In genomic region chr3:127588675-127589577, GRCh38 we compare ENCODE assay signal across 8 cellular contexts. TPM values are rescaled to one million over a fixed set of nuclear protein-coding genes. Genes with fewer than 3 reads are reported as not detected.
DNase-seq lines count a peak whose midpoint lies in the region; ATAC-seq and TF ChIP-seq lines count a peak whose summit lies in the region.

No MANE protein-coding gene starts in this region.

- peaks cover 38 to 65% (median 55%) of the 10 kb centered on the region in 3 donors for H3K4me1 Mint-ChIP-seq in CD8-positive, alpha-beta memory T cell
- H3K4me1 Mint-ChIP-seq in IgD-negative memory B cell (peaks cover 22 to 32% (median 27%) of the 10 kb centered on the region in 3 donors), immature natural killer cell (peaks cover 41 to 56% of the 10 kb centered on the region in 2 donors)
- peaks cover 33 to 54% of the 10 kb centered on the region in 2 donors for H3K4me1 Mint-ChIP-seq in stimulated activated naive B cell treated with anti-CD40 and anti-IgM and Interleukin-4, amounts not matched to agents 10 μg/mL and 1 μg/mL and 100 μg/mL, for 72 hours

- CTCF ChIA-PET in CD8-positive, alpha-beta memory T cell (lab: Charles Lee) = interaction anchor here (0.7 to 1.7 kb wide), 5 partner anchors 9 to 103 kb away, joined by 3 to 13 read pairs (median 4); partner anchors contain the start of gene MCM2
- CTCF ChIA-PET in HEK293T (lab: Yijun Ruan, JAX) = interaction anchor here (1.0 kb wide), 1 partner anchor 14 kb away, joined by 6 read pairs; no protein-coding TSS in a partner anchor

- H3K4me3 Mint-ChIP-seq in CD8-positive, alpha-beta memory T cell = peak overlapping the region; percentile 84 to 97 (median 84)
- peak overlapping the region; percentile 80 to 96 (median 86) for H3K4me3 Mint-ChIP-seq in IgD-negative memory B cell
- H3K4me3 Mint-ChIP-seq in immature natural killer cell = peak overlapping the region; percentile 81 to 93 (median 87)
- peak overlapping the region; percentile 83 to 92 for H3K4me3 Mint-ChIP-seq in stimulated activated naive B cell treated with anti-CD40 and anti-IgM and Interleukin-4, amounts not matched to agents 10 μg/mL and 1 μg/mL and 100 μg/mL, for 72 hours

- H3K9me3 ChIP-seq in CD8-positive, alpha-beta memory T cell (ENCODE audit: low read length) = no peaks in the 10 kb centered on the region

- POLR2A ChIA-PET in CD8-positive, alpha-beta memory T cell (lab: Charles Lee) = interaction anchor here (1.3 kb wide), 1 partner anchor 9 kb away, joined by 4 read pairs; no protein-coding TSS in a partner anchor
- POLR2A ChIA-PET in HEK293T (lab: Yijun Ruan, JAX) = interaction anchor here (1.9 kb wide), 1 partner anchor 9 kb away, joined by 9 read pairs; the partner anchor contains the start of gene MCM2

- H3K27ac ChIP-seq in CD8-positive, alpha-beta memory T cell (ENCODE audit: low read depth, low read length) = no peak overlapping the region

- H3K4me1 ChIP-seq in CD8-positive, alpha-beta memory T cell (ENCODE audit: insufficient read depth, low read length) = peaks cover 17% of the 10 kb centered on the region

- no peaks in the 10 kb centered on the region for H3K36me3 ChIP-seq in CD8-positive, alpha-beta memory T cell (ENCODE audit: insufficient read depth, low read length)

- ATAC-seq in stimulated activated naive B cell treated with anti-CD40 and anti-IgM and Interleukin-4, amounts not matched to agents 10 μg/mL and 1 μg/mL and 100 μg/mL, for 72 hours (replicated peaks) = no peak

- H3K27me3 ChIP-seq in CD8-positive, alpha-beta memory T cell (ENCODE audit: insufficient read depth, low read length, poor library complexity, severe bottlenecking) = no peaks in the 10 kb centered on the region

- H3K9me3 Mint-ChIP-seq in CD8-positive, alpha-beta memory T cell = no peaks in the 10 kb centered on the region
- H3K9me3 Mint-ChIP-seq in IgD-negative memory B cell (no peaks in the 10 kb centered on the region), immature natural killer cell (no peaks in the 10 kb centered on the region)
- no peaks in the 10 kb centered on the region for H3K9me3 Mint-ChIP-seq in stimulated activated naive B cell treated with anti-CD40 and anti-IgM and Interleukin-4, amounts not matched to agents 10 μg/mL and 1 μg/mL and 100 μg/mL, for 72 hours

- peak overlapping the region; percentile 69 for H3K4me3 ChIP-seq in CD8-positive, alpha-beta memory T cell (ENCODE audit: low read length)

- H3K27me3 Mint-ChIP-seq in CD8-positive, alpha-beta memory T cell = no peaks in the 10 kb centered on the region
- no peaks in the 10 kb centered on the region for H3K27me3 Mint-ChIP-seq in IgD-negative memory B cell
- H3K27me3 Mint-ChIP-seq in immature natural killer cell (ENCODE audit: low read depth in 3 of 3) = peaks cover 0 to 6% (median 3%) of the 10 kb centered on the region in 3 donors
- no peaks in the 10 kb centered on the region for H3K27me3 Mint-ChIP-seq in stimulated activated naive B cell treated with anti-CD40 and anti-IgM and Interleukin-4, amounts not matched to agents 10 μg/mL and 1 μg/mL and 100 μg/mL, for 72 hours

- H3K27ac Mint-ChIP-seq in CD8-positive, alpha-beta memory T cell = peak overlapping the region; percentile 35 to 96 (median 76)
- H3K27ac Mint-ChIP-seq in IgD-negative memory B cell (peak overlapping the region in 2 of 3 donors; percentile 12 to 85), immature natural killer cell (peak overlapping the region in 5 of 6 donors; percentile 40 to 84 (median 64))
- peak overlapping the region; percentile 79 for H3K27ac Mint-ChIP-seq in stimulated activated naive B cell treated with anti-CD40 and anti-IgM and Interleukin-4, amounts not matched to agents 10 μg/mL and 1 μg/mL and 100 μg/mL, for 72 hours

- H3K36me3 Mint-ChIP-seq in CD8-positive, alpha-beta memory T cell = peaks cover 0 to 8% (median 0%) of the 10 kb centered on the region in 3 donors
- H3K36me3 Mint-ChIP-seq in IgD-negative memory B cell = no peaks in the 10 kb centered on the region
- H3K36me3 Mint-ChIP-seq in immature natural killer cell = no peaks in the 10 kb centered on the region
- peaks cover 13 to 16% of the 10 kb centered on the region in 2 donors for H3K36me3 Mint-ChIP-seq in stimulated activated naive B cell treated with anti-CD40 and anti-IgM and Interleukin-4, amounts not matched to agents 10 μg/mL and 1 μg/mL and 100 μg/mL, for 72 hours

- peak in 1 of 5 donors; percentile 21 for DNase-seq in CD8-positive, alpha-beta memory T cell
- peak; percentile 24 for DNase-seq in activated naive CD4-positive, alpha-beta T cell treated with anti-CD3 and anti-CD28 coated beads, Interleukin-2, amount 50 U/mL, for 16 hours
- peak in 1 of 3 donors; percentile 11 for DNase-seq in immature natural killer cell
- DNase-seq in stimulated activated naive B cell treated with anti-CD40 and anti-IgM and Interleukin-4, amounts not matched to agents 10 μg/mL and 1 μg/mL and 100 μg/mL, for 72 hours = no peak
- no peak for DNase-seq in activated effector memory CD4-positive, alpha-beta T cell treated with Interleukin-2 at 50 U/mL for 16 hours
- DNase-seq in NCI-H1105 (lab: John Stamatoyannopoulos, UW) = no peak
- no peak for DNase-seq in HEK293T (ENCODE audit: extremely low spot score)

TF ChIP-seq in HEK293T, 16 proteins besides CTCF, POLR2A, EP300 and RAD21:
- TF ChIP-seq BHLHE40 (IDR thresholded peaks at IDR 0.05; ENCODE audit: borderline replicate concordance) (no peak), NFRKB (IDR thresholded peaks at IDR 0.05) (no peak), L3MBTL2 (conservative IDR thresholded peaks at IDR 0.05) (no peak), ZNF384 (IDR thresholded peaks at IDR 0.05) (no peak), FOXM1 (IDR thresholded peaks at IDR 0.05; ENCODE audit: borderline replicate concordance) (no peak), PKNOX1 (IDR thresholded peaks at IDR 0.05) (no peak), CTBP1 (IDR thresholded peaks at IDR 0.05; ENCODE audit: borderline replicate concordance) (no peak), SUZ12 (IDR thresholded peaks at IDR 0.05) (no peak), ELF4 (IDR thresholded peaks at IDR 0.05) (no peak), HDGF (IDR thresholded peaks at IDR 0.05; ENCODE audit: borderline replicate concordance) (no peak), FOXK2 (IDR thresholded peaks at IDR 0.05) (no peak), ARNT (IDR thresholded peaks at IDR 0.05) (no peak), TARDBP (IDR thresholded peaks at IDR 0.05) (no peak), SP1 (IDR thresholded peaks at IDR 0.05) (no peak)

RNA-seq across cellular contexts. Expression of gene TPRA1, which starts 1.6 kb away (rescaled TPM):
- 10 to 100 TPM; 48.9 to 52.1 TPM for total RNA-seq in CD8-positive, alpha-beta memory T cell
- 30.4 TPM for polyA plus RNA-seq in CD8-positive, alpha-beta memory T cell
- 23.7 TPM for polyA plus RNA-seq in IgD-negative memory B cell
- polyA plus RNA-seq in immature natural killer cell = 10 to 100 TPM; 20.8 to 36.0 (median 31.5) TPM

RNA-seq across cellular contexts. Expression of gene MCM2, which starts 9.3 kb away (rescaled TPM):
- total RNA-seq in CD8-positive, alpha-beta memory T cell = 100 to 1,000 TPM; 279 to 288 TPM
- 12.0 TPM for polyA plus RNA-seq in CD8-positive, alpha-beta memory T cell
- polyA plus RNA-seq in IgD-negative memory B cell (26.1 TPM), immature natural killer cell (10 to 100 TPM; 14.9 to 24.8 (median 19.5) TPM)

RNA-seq across cellular contexts. Expression of gene PODXL2, which starts 40.1 kb away (rescaled TPM):
- 1 to 10 TPM; 1.4 to 1.7 TPM for total RNA-seq in CD8-positive, alpha-beta memory T cell
- polyA plus RNA-seq in CD8-positive, alpha-beta memory T cell = 4.7 TPM
- polyA plus RNA-seq in IgD-negative memory B cell = 9.1 TPM
- polyA plus RNA-seq in immature natural killer cell = 1 to 10 TPM; 1.9 to 4.9 (median 3.2) TPM
